2 cellular contexts compared by ENCODE assay signal in genomic region chr16:66521951-66522771, GRCh38.
TF ChIP-seq lines count a peak whose summit lies in the region.

No MANE protein-coding gene starts in this region.

TF ChIP-seq in liver, 16 proteins besides CTCF, POLR2A, EP300 and RAD21:
- TF ChIP-seq HNF4G (IDR thresholded peaks at IDR 0.05) (no peak), FOXA1 (IDR thresholded peaks at IDR 0.05) (no peak), ZBTB33 (IDR thresholded peaks at IDR 0.05) (no peak), SP1 (IDR thresholded peaks at IDR 0.05) (no peak), ATF3 (IDR thresholded peaks at IDR 0.05) (no peak), TAF1 (conservative IDR thresholded peaks at IDR 0.05) (no peak), RXRA (IDR thresholded peaks at IDR 0.05) (no peak), NR2F2 (IDR thresholded peaks at IDR 0.05) (no peak), REST (IDR thresholded peaks at IDR 0.05) (no peak), YY1 (IDR thresholded peaks at IDR 0.05) (no peak), FOXA2 (IDR thresholded peaks at IDR 0.05) (no peak), GABPA (IDR thresholded peaks at IDR 0.05 in 1 of 2, conservative IDR thresholded peaks at IDR 0.05 in 1 of 2) (no peak), JUND (IDR thresholded peaks at IDR 0.05) (no peak), EGR1 (IDR thresholded peaks at IDR 0.05; ENCODE audit: low read depth in 2 of 2) (no peak)

TF ChIP-seq in HepG2, 621 proteins besides CTCF, POLR2A, EP300 and RAD21:
- TF ChIP-seq RNF2 (conservative IDR thresholded peaks at IDR 0.05; ENCODE audit: low read depth) (no peak), SP140L (CRISPR knock-in tag; IDR thresholded peaks at IDR 0.05; ENCODE audit: borderline replicate concordance) (no peak), EHMT2 (IDR thresholded peaks at IDR 0.05; ENCODE audit: borderline replicate concordance, low read depth, low read length) (no peak), ZNF614 (CRISPR knock-in tag; IDR thresholded peaks at IDR 0.05; ENCODE audit: borderline replicate concordance) (no peak)
